In the genomic region with DNA sequence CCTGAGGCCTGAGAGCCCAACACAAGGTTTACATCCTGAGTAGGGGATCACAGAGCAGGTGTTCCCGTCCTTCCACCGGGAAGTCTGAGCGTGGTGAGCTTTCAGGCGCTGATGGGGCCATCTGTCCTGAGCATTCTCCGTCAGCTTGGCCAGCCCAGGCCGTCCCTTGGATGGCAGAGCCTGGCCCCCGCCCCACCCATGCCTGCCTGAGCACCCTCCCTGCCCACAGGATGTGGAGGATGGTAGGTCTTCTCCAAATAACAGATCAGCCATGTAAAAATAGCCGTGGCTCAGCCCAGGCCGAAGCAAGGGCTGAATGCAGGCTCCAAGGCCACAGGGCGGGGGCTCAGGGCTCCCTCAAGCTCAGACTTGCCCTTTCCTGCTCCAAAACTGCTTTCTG, we compare ENCODE assay signal across 1 cellular context.
TF ChIP-seq lines count a peak whose summit lies in the region.

No MANE protein-coding gene starts in this region.

TF ChIP-seq in liver, 16 proteins besides CTCF, POLR2A, EP300 and RAD21 (continued from another document):
- TF ChIP-seq, protein P1, sequence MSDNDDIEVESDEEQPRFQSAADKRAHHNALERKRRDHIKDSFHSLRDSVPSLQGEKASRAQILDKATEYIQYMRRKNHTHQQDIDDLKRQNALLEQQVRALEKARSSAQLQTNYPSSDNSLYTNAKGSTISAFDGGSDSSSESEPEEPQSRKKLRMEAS (IDR thresholded peaks at IDR 0.05), result no peak
- no peak for TF ChIP-seq HNF4A (conservative IDR thresholded peaks at IDR 0.05)
